Comparison of ENCODE assay signal across 8 cellular contexts in the genomic region with DNA sequence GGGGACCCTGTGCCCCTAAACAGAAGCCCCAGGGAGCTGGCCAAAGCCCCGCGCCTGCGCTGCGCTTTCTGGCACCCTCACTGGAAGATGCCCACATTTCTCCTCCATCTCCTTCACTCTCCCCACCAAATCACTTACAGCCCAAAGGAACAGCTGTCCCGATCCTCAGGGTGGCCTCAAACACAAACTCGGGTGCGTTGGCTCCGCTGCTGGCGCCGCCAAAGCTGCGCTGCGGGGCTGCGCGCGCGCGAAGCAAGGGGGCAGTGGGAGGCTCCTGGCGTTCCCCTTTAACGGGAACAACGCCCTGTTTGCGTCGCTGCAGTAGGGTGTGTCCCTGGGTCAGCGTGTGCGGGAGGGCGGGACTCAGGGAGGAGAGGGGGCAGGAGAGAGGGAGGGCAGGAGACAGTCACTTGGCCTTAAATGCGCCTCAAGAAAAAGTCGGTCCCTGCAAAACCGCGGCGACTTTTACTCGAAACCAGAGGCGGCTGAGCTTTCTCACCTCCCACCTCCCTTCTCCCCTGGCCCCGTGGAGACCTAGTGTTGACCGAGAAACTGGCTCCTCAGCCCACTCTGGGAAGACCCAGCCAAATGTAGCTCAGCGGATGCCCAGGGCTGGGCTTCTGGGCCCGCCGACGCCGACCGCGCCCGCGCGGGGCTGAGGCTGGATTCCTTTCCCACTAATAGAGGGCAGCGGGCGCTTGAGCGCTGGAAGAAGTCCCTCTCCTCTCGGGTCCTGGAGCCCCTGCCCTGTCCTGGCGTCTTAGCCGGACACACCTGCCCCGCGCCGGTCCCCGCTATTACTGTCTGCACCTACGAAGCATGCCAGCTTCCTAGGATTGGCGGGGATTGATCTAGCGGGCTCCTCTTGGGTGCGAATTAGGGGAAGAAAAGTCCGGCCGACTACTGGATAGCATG. TPM values are rescaled to one million over a fixed set of nuclear protein-coding genes. Genes with fewer than 3 reads are reported as not detected.
A peak's percentile ranks its signal among the peaks of the same experiment; 100 is the strongest.
DNase-seq lines count a peak whose midpoint lies in the region; ATAC-seq, FAIRE-seq and TF ChIP-seq lines count a peak whose summit lies in the region.

No MANE protein-coding gene starts in this region.

- H3F3A ChIP-seq in neural cell (ENCODE audit: insufficient read depth, low read length, poor library complexity, severe bottlenecking) = no peaks in the 10 kb centered on the region

- DNase-seq in T-helper 2 cell treated with Interferon-gamma antibody and Interleukin-4, amounts not matched to agents 5 μg/mL and 100 μg/mL, for 36 hours (ENCODE audit: low spot score) = peak; percentile 10
- DNase-seq in T-helper 2 cell (no peak), WTC11 (ENCODE audit: low spot score) (peak; percentile 57), frontal cortex (ENCODE audit: low spot score in 2 of 2) (peak; percentile 84 to 88), GM13976 (ENCODE audit: low spot score) (no peak)

- H3K27me3 ChIP-seq in neural cell (ENCODE audit: insufficient read depth, low read depth, low read length) = peaks cover 56% of the 10 kb centered on the region

- H3K9ac ChIP-seq in neural cell (ENCODE audit: low read length) = no peak overlapping the region

- no peaks in the 10 kb centered on the region for H4K20me1 ChIP-seq in neural cell (ENCODE audit: insufficient read depth)

- H3K27me3 Mint-ChIP-seq in T-helper 2 cell treated with Interferon-gamma antibody and Interleukin-4, amounts not matched to agents 5 μg/mL and 100 μg/mL, for 36 hours (ENCODE audit: low read depth) = peaks cover 87% of the 10 kb centered on the region
- peaks cover 90% of the 10 kb centered on the region for H3K27me3 Mint-ChIP-seq in WTC11 (ENCODE audit: low read depth)
- H3K27me3 Mint-ChIP-seq in activated T-helper 17 cell treated with anti-CD3 and anti-CD28 coated beads, Interleukin-2, amount 50 U/mL, for 72 hours = peaks cover 68% of the 10 kb centered on the region

- peaks cover 6% of the 10 kb centered on the region for H3K4me1 Mint-ChIP-seq in T-helper 2 cell treated with Interferon-gamma antibody and Interleukin-4, amounts not matched to agents 5 μg/mL and 100 μg/mL, for 36 hours (ENCODE audit: low read depth)
- H3K4me1 Mint-ChIP-seq in WTC11 = peaks cover 20% of the 10 kb centered on the region
- peaks cover 3% of the 10 kb centered on the region for H3K4me1 Mint-ChIP-seq in activated T-helper 17 cell treated with anti-CD3 and anti-CD28 coated beads, Interleukin-2, amount 50 U/mL, for 72 hours

- H3K9me3 ChIP-seq in neural cell (ENCODE audit: low read length) = no peaks in the 10 kb centered on the region

- H2AFZ ChIP-seq in neural cell (ENCODE audit: low read depth, low read length) = no peak overlapping the region

- TF ChIP-seq EP300 in neural cell (conservative IDR thresholded peaks at IDR 0.05; ENCODE audit: poor library complexity, severe bottlenecking) = no peak

- no peak for FAIRE-seq in frontal cortex (lab: Jason Lieb, UNC)

- H3K9me2 ChIP-seq in neural cell (ENCODE audit: insufficient read depth, low read length) = no peaks in the 10 kb centered on the region

- H3K36me3 ChIP-seq in neural cell (ENCODE audit: insufficient read depth, low read length) = no peaks in the 10 kb centered on the region

- CTCF ChIA-PET in WTC11 (lab: Charles Lee) = interaction anchor here (0.6 to 8.2 kb wide), 16 partner anchors 14 to 240 kb away, joined by 3 to 148 read pairs (median 4); partner anchors contain the start of gene TEKT3

- H3K27ac ChIP-seq in neural cell (ENCODE audit: low read length) = no peak overlapping the region

- POLR2A ChIA-PET in WTC11 (lab: Charles Lee) = interaction anchor here (0.5 to 0.6 kb wide), 2 partner anchors 57 to 78 kb away, joined by 3 read pairs; no protein-coding TSS in a partner anchor

- H3K4me2 ChIP-seq in neural cell (ENCODE audit: low read length) = no peak overlapping the region

- no peaks in the 10 kb centered on the region for H3K79me2 ChIP-seq in neural cell (replicated peaks; ENCODE audit: insufficient read depth, low read length)

- H3K4me3 ChIP-seq in neural cell (ENCODE audit: low read length) = peak overlapping the region; percentile 62

- no peak overlapping the region for H3K27ac Mint-ChIP-seq in T-helper 2 cell treated with Interferon-gamma antibody and Interleukin-4, amounts not matched to agents 5 μg/mL and 100 μg/mL, for 36 hours
- no peak overlapping the region for H3K27ac Mint-ChIP-seq in WTC11
- no peak overlapping the region for H3K27ac Mint-ChIP-seq in activated T-helper 17 cell treated with anti-CD3 and anti-CD28 coated beads, Interleukin-2, amount 50 U/mL, for 72 hours

- TF ChIP-seq RAD21 in neural cell (conservative IDR thresholded peaks at IDR 0.05) = no peak

- TF ChIP-seq CTCF in WTC11 (IDR thresholded peaks at IDR 0.05) = no peak
- TF ChIP-seq CTCF in neural cell (IDR thresholded peaks at IDR 0.05; ENCODE audit: poor library complexity, severe bottlenecking) = peak; percentile 16
- TF ChIP-seq CTCF in GM13976 (IDR thresholded peaks at IDR 0.05; ENCODE audit: borderline replicate concordance, control extremely low read depth, extremely low read depth, insufficient read depth, missing control alignments) = no peak

- H3K9me3 Mint-ChIP-seq in T-helper 2 cell treated with Interferon-gamma antibody and Interleukin-4, amounts not matched to agents 5 μg/mL and 100 μg/mL, for 36 hours = no peaks in the 10 kb centered on the region
- no peaks in the 10 kb centered on the region for H3K9me3 Mint-ChIP-seq in WTC11
- no peaks in the 10 kb centered on the region for H3K9me3 Mint-ChIP-seq in activated T-helper 17 cell treated with anti-CD3 and anti-CD28 coated beads, Interleukin-2, amount 50 U/mL, for 72 hours

- H3K4me3 Mint-ChIP-seq in T-helper 2 cell treated with Interferon-gamma antibody and Interleukin-4, amounts not matched to agents 5 μg/mL and 100 μg/mL, for 36 hours = peak overlapping the region; percentile 47
- peak overlapping the region; percentile 86 for H3K4me3 Mint-ChIP-seq in WTC11
- H3K4me3 Mint-ChIP-seq in activated T-helper 17 cell treated with anti-CD3 and anti-CD28 coated beads, Interleukin-2, amount 50 U/mL, for 72 hours = no peak overlapping the region

- in situ Hi-C loops in GM13976 (cut with MboI; ENCODE audit: low sequenced_read_pairs, unreplicated experiment) = no loop called here

- H3K36me3 Mint-ChIP-seq in T-helper 2 cell treated with Interferon-gamma antibody and Interleukin-4, amounts not matched to agents 5 μg/mL and 100 μg/mL, for 36 hours (ENCODE audit: low read depth) = no peaks in the 10 kb centered on the region
- H3K36me3 Mint-ChIP-seq in WTC11 = no peaks in the 10 kb centered on the region
- H3K36me3 Mint-ChIP-seq in activated T-helper 17 cell treated with anti-CD3 and anti-CD28 coated beads, Interleukin-2, amount 50 U/mL, for 72 hours (ENCODE audit: low read depth) = no peaks in the 10 kb centered on the region

- ATAC-seq in WTC11 (peak; percentile 38), GM21737 (IDR thresholded peaks at IDR 0.05; ENCODE audit: unreplicated experiment) (no peak)
- ATAC-seq in activated T-helper 17 cell treated with anti-CD3 and anti-CD28 coated beads, Interleukin-2, amount 50 U/mL, for 72 hours (replicated peaks) = no peak

TF ChIP-seq in neural cell, 6 proteins besides CTCF, POLR2A, EP300 and RAD21:
- TF ChIP-seq, protein P1, sequence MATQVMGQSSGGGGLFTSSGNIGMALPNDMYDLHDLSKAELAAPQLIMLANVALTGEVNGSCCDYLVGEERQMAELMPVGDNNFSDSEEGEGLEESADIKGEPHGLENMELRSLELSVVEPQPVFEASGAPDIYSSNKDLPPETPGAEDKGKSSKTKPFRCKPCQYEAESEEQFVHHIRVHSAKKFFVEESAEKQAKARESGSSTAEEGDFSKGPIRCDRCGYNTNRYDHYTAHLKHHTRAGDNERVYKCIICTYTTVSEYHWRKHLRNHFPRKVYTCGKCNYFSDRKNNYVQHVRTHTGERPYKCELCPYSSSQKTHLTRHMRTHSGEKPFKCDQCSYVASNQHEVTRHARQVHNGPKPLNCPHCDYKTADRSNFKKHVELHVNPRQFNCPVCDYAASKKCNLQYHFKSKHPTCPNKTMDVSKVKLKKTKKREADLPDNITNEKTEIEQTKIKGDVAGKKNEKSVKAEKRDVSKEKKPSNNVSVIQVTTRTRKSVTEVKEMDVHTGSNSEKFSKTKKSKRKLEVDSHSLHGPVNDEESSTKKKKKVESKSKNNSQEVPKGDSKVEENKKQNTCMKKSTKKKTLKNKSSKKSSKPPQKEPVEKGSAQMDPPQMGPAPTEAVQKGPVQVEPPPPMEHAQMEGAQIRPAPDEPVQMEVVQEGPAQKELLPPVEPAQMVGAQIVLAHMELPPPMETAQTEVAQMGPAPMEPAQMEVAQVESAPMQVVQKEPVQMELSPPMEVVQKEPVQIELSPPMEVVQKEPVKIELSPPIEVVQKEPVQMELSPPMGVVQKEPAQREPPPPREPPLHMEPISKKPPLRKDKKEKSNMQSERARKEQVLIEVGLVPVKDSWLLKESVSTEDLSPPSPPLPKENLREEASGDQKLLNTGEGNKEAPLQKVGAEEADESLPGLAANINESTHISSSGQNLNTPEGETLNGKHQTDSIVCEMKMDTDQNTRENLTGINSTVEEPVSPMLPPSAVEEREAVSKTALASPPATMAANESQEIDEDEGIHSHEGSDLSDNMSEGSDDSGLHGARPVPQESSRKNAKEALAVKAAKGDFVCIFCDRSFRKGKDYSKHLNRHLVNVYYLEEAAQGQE (IDR thresholded peaks at IDR 0.05; ENCODE audit: borderline replicate concordance) = no peak
- TF ChIP-seq MXI1 (conservative IDR thresholded peaks at IDR 0.05; ENCODE audit: poor library complexity, severe bottlenecking) (no peak), POLR2AphosphoS5 (IDR thresholded peaks at IDR 0.05) (no peak), SMC3 (conservative IDR thresholded peaks at IDR 0.05; ENCODE audit: poor library complexity) (no peak), EZH2 (IDR thresholded peaks at IDR 0.05; ENCODE audit: borderline replicate concordance, insufficient read depth, low read length, poor library complexity, severe bottlenecking) (peak; percentile 87), TAF1 (IDR thresholded peaks at IDR 0.05; ENCODE audit: low read depth) (no peak)

RNA-seq across cellular contexts. Expression of gene PMP22, which starts 2.6 kb away (rescaled TPM):
- total RNA-seq in WTC11 (2021) (1.5 to 3.0 TPM (median 1.9 TPM) in 3 replicates), frontal cortex (9.4 TPM)
- not detected in 2 replicates for polyA plus RNA-seq in neural cell
- not detected in 2 replicates for polyA minus RNA-seq in neural cell
- total RNA-seq in activated T-helper 17 cell treated with anti-CD3 and anti-CD28 coated beads, Interleukin-2, amount 50 U/mL, for 72 hours = not detected

Comparison
In these comparisons a context has a peak if more than half of its experiments do, and no peak if none do; other contexts are left out.
1. DNase-seq: peak in T-helper 2 cell treated with Interferon-gamma antibody and Interleukin-4, amounts not matched to agents 5 μg/mL and 100 μg/mL, for 36 hours (single experiment), WTC11 (single experiment) and frontal cortex (2 of 2); none in T-helper 2 cell (0 of 5) and GM13976 (single experiment).